Comparison of ENCODE assay signal across 13 cellular contexts in the genomic region with DNA sequence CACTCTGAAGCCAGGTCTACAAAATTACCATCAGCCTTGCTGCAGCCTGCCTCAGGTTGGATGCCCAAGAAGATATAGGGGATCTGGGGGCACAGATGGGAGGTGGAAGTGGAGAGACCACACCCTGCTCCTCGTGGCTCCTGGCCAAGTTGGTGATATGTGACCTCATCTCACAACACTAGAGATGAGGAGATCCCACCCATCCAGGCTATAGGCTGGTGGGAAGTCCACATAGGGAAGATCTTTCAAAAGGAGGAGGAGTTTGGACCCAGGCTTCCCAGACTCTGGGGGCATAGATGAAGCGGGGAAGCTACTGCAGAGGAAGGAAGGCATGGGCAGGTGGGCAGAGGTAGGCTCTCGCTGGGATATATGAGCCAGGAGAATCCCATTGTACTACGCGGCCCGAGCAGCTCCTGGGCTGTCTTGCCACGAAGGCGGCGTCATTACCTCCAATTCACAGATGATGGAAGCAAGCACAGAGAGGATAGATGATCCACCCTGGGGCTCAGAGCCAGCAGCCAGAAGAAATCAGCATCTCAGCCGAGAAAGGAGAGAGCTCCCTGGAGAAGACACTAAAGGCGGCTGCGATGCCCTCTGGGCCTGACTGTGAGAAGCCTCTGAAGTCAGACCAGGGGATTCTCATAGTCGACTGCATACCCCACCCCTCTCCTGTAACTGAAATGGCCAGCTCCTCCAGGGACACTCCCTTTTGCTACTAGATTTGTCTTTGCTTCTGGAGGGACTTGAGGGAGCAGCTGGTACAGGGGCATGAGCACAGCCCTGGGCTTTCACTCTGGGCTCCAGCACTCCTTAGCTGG.
DNase-seq lines count a peak whose midpoint lies in the region; TF ChIP-seq lines count a peak whose summit lies in the region.
"Had no signal": no experiment of that assay in that cellular context is flagged by ENCODE, and none has a peak within 500 bp of the region (broad histone marks: within the 10 kb centered on the region; RNA-seq: fewer than 3 reads in every experiment).

No MANE protein-coding gene starts in this region.

- DNase-seq in NCI-H446 (lab: John Stamatoyannopoulos, UW), result peak; percentile 39 to 76
- DNase-seq in fibroblast of peridontal ligament (ENCODE audit: extremely low read depth), result peak; percentile 73
- DNase-seq in trophoblast cell, result no peak
- no peak for DNase-seq in NCI-H2196 (lab: John Stamatoyannopoulos, UW; ENCODE audit: unreplicated experiment)
- no peak for DNase-seq in H4 (ENCODE audit: low spot score)
- no peak for DNase-seq in AG08396 (ENCODE audit: low spot score)
- no peak for DNase-seq in endothelial cell (ENCODE audit: low spot score)
- DNase-seq: activated CD8-positive, alpha-beta T cell treated with anti-CD3 and anti-CD28 coated beads for 36 hours; NCI-H187 treated with DMSO at 0.1 percent for 48 hours had no signal

- H3K4me1 ChIP-seq in BLaER1 (peaks cover 53% of the 10 kb centered on the region), trophoblast cell (ENCODE audit: control insufficient read depth in 1 of 2, insufficient read depth in 2 of 2, low read length in 2 of 2) (peaks cover 14 to 15% of the 10 kb centered on the region in 2 experiments)

- H3K4me3 ChIP-seq in BLaER1, result no peak overlapping the region
- H3K4me3 ChIP-seq in trophoblast cell (ENCODE audit: low read depth, low read length), result no peak overlapping the region
- H3K4me3 ChIP-seq: mucosa of descending colon had no signal

- no peak overlapping the region for H2BK120ac ChIP-seq in trophoblast cell (ENCODE audit: insufficient read depth, low read length, poor library complexity)

- H2BK5ac ChIP-seq in trophoblast cell (ENCODE audit: low read depth, low read length, poor library complexity), result no peak overlapping the region

- no peak overlapping the region for H2AK5ac ChIP-seq in trophoblast cell (ENCODE audit: low read length)

- no peak overlapping the region for H4K8ac ChIP-seq in trophoblast cell (ENCODE audit: low read depth, low read length)

- H4K91ac ChIP-seq in trophoblast cell (ENCODE audit: low read depth, low read length), result peak overlapping the region; percentile 1

- no peak overlapping the region for H3K4me3 Mint-ChIP-seq in endothelial cell (ENCODE audit: unreplicated experiment)
- H3K4me3 Mint-ChIP-seq: activated CD8-positive, alpha-beta T cell treated with anti-CD3 and anti-CD28 coated beads for 36 hours had no signal

- H3K27ac ChIP-seq in BLaER1 (no peak overlapping the region), trophoblast cell (ENCODE audit: low read depth, low read length) (no peak overlapping the region)
- H3K27ac ChIP-seq: epithelial cell of prostate, VCaP had no signal

- H3K9ac ChIP-seq in BLaER1 (no peak overlapping the region), trophoblast cell (ENCODE audit: low read length) (no peak overlapping the region)

- peaks cover 11% of the 10 kb centered on the region for H3K79me1 ChIP-seq in trophoblast cell (ENCODE audit: low read length)

- peaks cover 10% of the 10 kb centered on the region for H3K36me3 Mint-ChIP-seq in endothelial cell (ENCODE audit: low read depth, unreplicated experiment)

- no peak overlapping the region for H4K12ac ChIP-seq in trophoblast cell (ENCODE audit: low read depth, low read length)

- H4K20me1 ChIP-seq in BLaER1, result no peaks in the 10 kb centered on the region

- peaks cover 10% of the 10 kb centered on the region for H3K27me3 Mint-ChIP-seq in endothelial cell (ENCODE audit: unreplicated experiment)
- H3K27me3 Mint-ChIP-seq: activated CD8-positive, alpha-beta T cell treated with anti-CD3 and anti-CD28 coated beads for 36 hours had no signal

- no peak overlapping the region for H3K14ac ChIP-seq in trophoblast cell (ENCODE audit: low read length)

- no peak for TF ChIP-seq CTCF in endothelial cell (IDR thresholded peaks at IDR 0.05; ENCODE audit: unreplicated experiment)

- peak overlapping the region; percentile 15 for H2BK12ac ChIP-seq in trophoblast cell (ENCODE audit: low read length)

- H3K36me3 ChIP-seq in BLaER1 (no peaks in the 10 kb centered on the region), trophoblast cell (ENCODE audit: control insufficient read depth in 1 of 2, insufficient read depth in 2 of 2, low read length in 2 of 2) (no peaks in the 10 kb centered on the region)

- H2AFZ ChIP-seq in trophoblast cell (ENCODE audit: insufficient read depth, low read length, poor library complexity), result no peak overlapping the region

- H3K4me2 ChIP-seq in BLaER1 (peak overlapping the region; percentile 37; the same call in 1 of the 2 replicates), trophoblast cell (ENCODE audit: low read length) (no peak overlapping the region)

- H3K9me3 ChIP-seq in BLaER1, result no peaks in the 10 kb centered on the region; the same call in 1 of the 2 replicates
- no peaks in the 10 kb centered on the region for H3K9me3 ChIP-seq in trophoblast cell (ENCODE audit: insufficient read depth, low read depth, low read length)
- H3K9me3 ChIP-seq: mucosa of descending colon had no signal

- no peaks in the 10 kb centered on the region for H3K9me3 Mint-ChIP-seq in endothelial cell (ENCODE audit: unreplicated experiment)

- no peak overlapping the region for H3K4ac ChIP-seq in trophoblast cell (ENCODE audit: low read depth, low read length)

- H3K79me2 ChIP-seq in trophoblast cell (ENCODE audit: control insufficient read depth, insufficient read depth, low read length, poor library complexity), result no peaks in the 10 kb centered on the region

- no peak overlapping the region for H3K27ac Mint-ChIP-seq in endothelial cell (ENCODE audit: unreplicated experiment)
- H3K27ac Mint-ChIP-seq: activated CD8-positive, alpha-beta T cell treated with anti-CD3 and anti-CD28 coated beads for 36 hours had no signal

- no peak overlapping the region for H3K23ac ChIP-seq in trophoblast cell (ENCODE audit: low read length)

- no peaks in the 10 kb centered on the region for H3K4me1 Mint-ChIP-seq in endothelial cell (ENCODE audit: unreplicated experiment)

- WGBS in trophoblast cell (ENCODE audit: extremely low coverage, insufficient coverage, insufficient read length), result no CpG with 5 or more reads among the region's 13 CpGs

- H3K18ac ChIP-seq in trophoblast cell (ENCODE audit: low read length), result no peak overlapping the region

- no peaks in the 10 kb centered on the region; the same call in 1 of the 2 replicates for H3K27me3 ChIP-seq in BLaER1
- no peaks in the 10 kb centered on the region for H3K27me3 ChIP-seq in trophoblast cell (ENCODE audit: insufficient read depth, low read length)

Comparison
In these comparisons a context has a peak if more than half of its experiments do, and no peak if none do; other contexts are left out.
1. DNase-seq: peak in NCI-H446 (2 of 2) and fibroblast of peridontal ligament (single experiment); none in trophoblast cell (0 of 2), NCI-H2196 (single experiment), H4 (single experiment), AG08396 (single experiment) and endothelial cell (single experiment).